32 cellular contexts compared by ENCODE assay signal in the genomic region with DNA sequence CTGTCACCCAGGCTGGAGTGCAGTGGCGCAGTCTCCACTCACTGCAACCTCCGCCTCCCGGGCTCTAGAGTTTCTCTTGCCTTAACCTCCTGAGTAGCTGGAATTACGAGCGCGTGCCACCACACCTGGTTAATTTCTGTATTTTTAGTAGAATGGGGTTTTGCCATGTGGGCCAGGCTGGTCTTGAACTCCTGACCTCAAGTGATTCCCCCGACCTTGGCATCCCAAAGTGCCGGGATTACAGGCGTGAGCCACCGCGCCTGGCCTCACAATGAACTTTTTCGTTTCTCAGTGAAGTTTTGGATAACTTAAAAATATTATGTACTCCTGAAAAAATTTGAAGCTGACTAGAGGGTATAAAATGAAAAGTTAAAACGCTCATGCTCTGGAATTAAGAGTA.
"Had no signal": no experiment of that assay in that cellular context is flagged by ENCODE, and none has a peak within 500 bp of the region (broad histone marks: within the 10 kb centered on the region; RNA-seq: fewer than 3 reads in every experiment).

No MANE protein-coding gene starts in this region.

- DNase-seq: activated B cell treated with CpG ODN at 0.5 μM for 24 hours; activated CD4-positive, alpha-beta memory T cell treated with anti-CD3 and anti-CD28 coated beads, Interleukin-2, amount 10 ng/mL, durations not matched to agents 7 days and 5 days; activated CD4-positive, alpha-beta T cell treated with anti-CD3 and anti-CD28 coated beads for 1 hour; activated CD4-positive, alpha-beta T cell treated with anti-CD3 and anti-CD28 coated beads for 36 hours; activated CD4-positive, alpha-beta T cell treated with anti-CD3 and anti-CD28 coated beads for 48 hours; activated CD4-positive, alpha-beta T cell treated with anti-CD3 and anti-CD28 coated beads, Interleukin-2, amount 10 ng/mL, durations not matched to agents 7 days and 5 days; activated CD4-positive, alpha-beta T cell treated with anti-CD3 and anti-CD28 coated beads, Interleukin-2, amount 50 U/mL, for 48 hours; activated CD8-positive, alpha-beta memory T cell treated with anti-CD3 and anti-CD28 coated beads for 24 hours; activated CD8-positive, alpha-beta memory T cell treated with anti-CD3 and anti-CD28 coated beads, Interleukin-2, amount 10 ng/mL, durations not matched to agents 7 days and 5 days; activated CD8-positive, alpha-beta memory T cell treated with anti-CD3 and anti-CD28 coated beads, Interleukin-2, amount 50 U/mL, for 48 hours; activated CD8-positive, alpha-beta T cell treated with anti-CD3 and anti-CD28 coated beads, Interleukin-2, amount 10 ng/mL, durations not matched to agents 7 days and 5 days; activated effector memory CD4-positive, alpha-beta T cell treated with Interleukin-2 at 50 U/mL for 16 hours; activated gamma-delta T cell; activated naive CD4-positive, alpha-beta T cell treated with anti-CD3 and anti-CD28 coated beads, Interleukin-2, amount 10 ng/mL, durations not matched to agents 7 days and 5 days; activated naive CD4-positive, alpha-beta T cell treated with Interleukin-2 at 50 U/mL for 16 hours; activated naive CD8-positive, alpha-beta T cell treated with anti-CD3 and anti-CD28 coated beads, Interleukin-2, amount 10 ng/mL, durations not matched to agents 7 days and 5 days; activated T-cell treated with anti-CD3 and anti-CD28 coated beads, Interleukin-2, amount 50 U/mL, for 4 hours; amniotic stem cell; aorta; body of pancreas; brain microvascular endothelial cell; central memory CD4-positive, alpha-beta T cell; T-cell; T-helper 2 cell; T-helper 9 cell had no signal

- H3K27ac ChIP-seq: adrenal gland, body of pancreas, brain microvascular endothelial cell, breast epithelium, VCaP had no signal

- H3K27ac Mint-ChIP-seq: activated B cell treated with CpG ODN at 0.5 μM for 24 hours; activated CD4-positive, alpha-beta memory T cell treated with anti-CD3 and anti-CD28 coated beads, Interleukin-2, amount 10 ng/mL, durations not matched to agents 7 days and 5 days; activated CD4-positive, alpha-beta T cell treated with anti-CD3 and anti-CD28 coated beads for 36 hours; activated CD4-positive, alpha-beta T cell treated with anti-CD3 and anti-CD28 coated beads, Interleukin-2, amount 10 ng/mL, durations not matched to agents 7 days and 5 days; activated CD8-positive, alpha-beta memory T cell treated with anti-CD3 and anti-CD28 coated beads, Interleukin-2, amount 10 ng/mL, durations not matched to agents 7 days and 5 days; activated CD8-positive, alpha-beta T cell treated with anti-CD3 and anti-CD28 coated beads, Interleukin-2, amount 10 ng/mL, durations not matched to agents 7 days and 5 days; activated naive CD4-positive, alpha-beta T cell treated with anti-CD3 and anti-CD28 coated beads, Interleukin-2, amount 10 ng/mL, durations not matched to agents 7 days and 5 days; activated naive CD4-positive, alpha-beta T cell treated with anti-CD3 and anti-CD28 coated beads, Interleukin-2, amount 50 U/mL, for 24 hours; activated naive CD8-positive, alpha-beta T cell; activated naive CD8-positive, alpha-beta T cell treated with anti-CD3 and anti-CD28 coated beads, Interleukin-2, amount 10 ng/mL, durations not matched to agents 7 days and 5 days; activated T-helper 2 cell treated with anti-CD3 and anti-CD28 coated beads, Interferon-gamma antibody, Interleukin-2, Interleukin-4, amounts not matched to agents 10 μg/mL and 5 μg/mL and 100 μg/mL, durations not matched to agents 14 hours and 24 hours and 36 hours; T-cell; T-helper 2 cell treated with Interferon-gamma antibody and Interleukin-4, amounts not matched to agents 5 μg/mL and 100 μg/mL, for 36 hours had no signal

- H3K9me3 Mint-ChIP-seq: activated B cell treated with CpG ODN at 0.5 μM for 24 hours; activated CD4-positive, alpha-beta memory T cell treated with anti-CD3 and anti-CD28 coated beads, Interleukin-2, amount 10 ng/mL, durations not matched to agents 7 days and 5 days; activated CD4-positive, alpha-beta T cell treated with anti-CD3 and anti-CD28 coated beads, Interleukin-2, amount 10 ng/mL, durations not matched to agents 7 days and 5 days; activated naive CD4-positive, alpha-beta T cell treated with anti-CD3 and anti-CD28 coated beads, Interleukin-2, amount 10 ng/mL, durations not matched to agents 7 days and 5 days; activated naive CD4-positive, alpha-beta T cell treated with anti-CD3 and anti-CD28 coated beads, Interleukin-2, amount 50 U/mL, for 24 hours; activated naive CD8-positive, alpha-beta T cell treated with anti-CD3 and anti-CD28 coated beads, Interleukin-2, amount 10 ng/mL, durations not matched to agents 7 days and 5 days; activated T-cell treated with anti-CD3 and anti-CD28 coated beads, Interleukin-2, amount 50 U/mL, for 4 hours; activated T-helper 2 cell treated with anti-CD3 and anti-CD28 coated beads, Interferon-gamma antibody, Interleukin-2, Interleukin-4, amounts not matched to agents 10 μg/mL and 5 μg/mL and 100 μg/mL, durations not matched to agents 14 hours and 24 hours and 36 hours; T-cell; T-helper 2 cell treated with Interferon-gamma antibody and Interleukin-4, amounts not matched to agents 5 μg/mL and 100 μg/mL, for 36 hours had no signal

- ATAC-seq: activated CD4-positive, alpha-beta T cell treated with anti-CD3 and anti-CD28 coated beads for 36 hours; activated CD8-positive, alpha-beta memory T cell treated with anti-CD3 and anti-CD28 coated beads, Interleukin-2, amount 10 ng/mL, durations not matched to agents 7 days and 5 days; activated CD8-positive, alpha-beta T cell treated with anti-CD3 and anti-CD28 coated beads, Interleukin-2, amount 10 ng/mL, durations not matched to agents 7 days and 5 days; activated T-cell treated with anti-CD3 and anti-CD28 coated beads, Interleukin-2, amount 50 U/mL, for 4 hours; body of pancreas; T-cell had no signal

- H3K27me3 Mint-ChIP-seq: activated B cell treated with CpG ODN at 0.5 μM for 24 hours; activated CD4-positive, alpha-beta memory T cell treated with anti-CD3 and anti-CD28 coated beads, Interleukin-2, amount 10 ng/mL, durations not matched to agents 7 days and 5 days; activated CD4-positive, alpha-beta T cell treated with anti-CD3 and anti-CD28 coated beads for 36 hours; activated CD4-positive, alpha-beta T cell treated with anti-CD3 and anti-CD28 coated beads, Interleukin-2, amount 10 ng/mL, durations not matched to agents 7 days and 5 days; activated CD8-positive, alpha-beta memory T cell treated with anti-CD3 and anti-CD28 coated beads, Interleukin-2, amount 10 ng/mL, durations not matched to agents 7 days and 5 days; activated naive CD4-positive, alpha-beta T cell treated with anti-CD3 and anti-CD28 coated beads, Interleukin-2, amount 10 ng/mL, durations not matched to agents 7 days and 5 days; activated naive CD4-positive, alpha-beta T cell treated with anti-CD3 and anti-CD28 coated beads, Interleukin-2, amount 50 U/mL, for 24 hours; activated naive CD8-positive, alpha-beta T cell; activated naive CD8-positive, alpha-beta T cell treated with anti-CD3 and anti-CD28 coated beads, Interleukin-2, amount 10 ng/mL, durations not matched to agents 7 days and 5 days; T-cell had no signal

- H3K4me3 ChIP-seq: adrenal gland, body of pancreas, breast epithelium had no signal

- H3K9me3 ChIP-seq: adrenal gland, body of pancreas, breast epithelium had no signal

- H3K4me3 Mint-ChIP-seq: activated B cell treated with CpG ODN at 0.5 μM for 24 hours; activated CD4-positive, alpha-beta memory T cell treated with anti-CD3 and anti-CD28 coated beads, Interleukin-2, amount 10 ng/mL, durations not matched to agents 7 days and 5 days; activated CD4-positive, alpha-beta T cell treated with anti-CD3 and anti-CD28 coated beads for 36 hours; activated CD4-positive, alpha-beta T cell treated with anti-CD3 and anti-CD28 coated beads, Interleukin-2, amount 10 ng/mL, durations not matched to agents 7 days and 5 days; activated CD8-positive, alpha-beta memory T cell treated with anti-CD3 and anti-CD28 coated beads, Interleukin-2, amount 10 ng/mL, durations not matched to agents 7 days and 5 days; activated CD8-positive, alpha-beta T cell treated with anti-CD3 and anti-CD28 coated beads, Interleukin-2, amount 10 ng/mL, durations not matched to agents 7 days and 5 days; activated naive CD4-positive, alpha-beta T cell treated with anti-CD3 and anti-CD28 coated beads, Interleukin-2, amount 10 ng/mL, durations not matched to agents 7 days and 5 days; activated naive CD4-positive, alpha-beta T cell treated with anti-CD3 and anti-CD28 coated beads, Interleukin-2, amount 50 U/mL, for 24 hours; activated naive CD8-positive, alpha-beta T cell; activated naive CD8-positive, alpha-beta T cell treated with anti-CD3 and anti-CD28 coated beads, Interleukin-2, amount 10 ng/mL, durations not matched to agents 7 days and 5 days; activated T-cell treated with anti-CD3 and anti-CD28 coated beads, Interleukin-2, amount 50 U/mL, for 4 hours; T-cell; T-helper 2 cell treated with Interferon-gamma antibody and Interleukin-4, amounts not matched to agents 5 μg/mL and 100 μg/mL, for 36 hours had no signal

- H3K4me1 ChIP-seq: adrenal gland, body of pancreas had no signal

- H3K36me3 ChIP-seq: adrenal gland, breast epithelium had no signal

- H3K27me3 ChIP-seq: adrenal gland, body of pancreas, brain microvascular endothelial cell, breast epithelium had no signal
